In the genomic region with DNA sequence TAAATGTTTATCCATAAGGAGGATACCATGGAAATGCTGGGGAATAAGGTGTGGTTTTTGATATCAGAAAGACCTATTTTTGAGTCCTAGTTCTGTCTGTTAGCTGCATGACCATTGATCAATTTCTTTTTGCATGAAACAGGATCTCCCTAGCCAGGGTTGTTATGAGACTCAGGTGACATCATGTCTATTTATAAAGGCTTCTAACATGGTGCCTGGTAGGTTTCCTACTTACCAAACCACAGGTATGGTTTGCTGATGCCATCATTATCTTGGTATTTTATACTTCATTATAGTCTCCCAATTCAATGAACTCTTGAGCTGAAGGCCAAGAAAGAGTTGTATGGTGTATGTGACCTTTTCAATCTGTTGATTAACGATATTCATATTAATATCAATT, we compare ENCODE assay signal across 25 cellular contexts.
"Had no signal": no experiment of that assay in that cellular context is flagged by ENCODE, and none has a peak within 500 bp of the region (broad histone marks: within the 10 kb centered on the region; RNA-seq: fewer than 3 reads in every experiment).

No MANE protein-coding gene starts in this region.

- H3K4me3 ChIP-seq: esophagus muscularis mucosa, gastrocnemius medialis, heart right ventricle, left ventricle myocardium inferior, lower lobe of right lung, prostate gland, right lobe of liver, skin epidermis, testis, transverse colon had no signal

- H3K79me2 ChIP-seq: parathyroid adenoma had no signal

- H3K36me3 ChIP-seq: esophagus muscularis mucosa, gastrocnemius medialis, heart right ventricle, left ventricle myocardium inferior, lower lobe of right lung, prostate gland, right lobe of liver, transverse colon had no signal

- H2AFZ ChIP-seq: parathyroid adenoma had no signal

- H3K9me3 Mint-ChIP-seq: memory B cell; mesothelial cell of epicardium; natural killer cell treated with Interleukin-12 subunit alpha and Interleukin-12 subunit beta and Interleukin-15 and Interleukin-18, amount 100 ng/mL, for 72 hours; stimulated activated naive B cell treated with anti-CD40 and anti-IgM and Interleukin-4, amounts not matched to agents 10 μg/mL and 1 μg/mL and 100 μg/mL, for 72 hours; stimulated activated naive CD8-positive, alpha-beta T cell treated with anti-CD3 and anti-CD28 coated beads, Interleukin-15, amount 100 ng/mL, for 72 hours had no signal

- ATAC-seq: gastrocnemius medialis; heart right ventricle; left cardiac atrium; lower lobe of right lung; natural killer cell treated with Interleukin-12 subunit alpha and Interleukin-12 subunit beta and Interleukin-15 and Interleukin-18, amount 100 ng/mL, for 72 hours; right lobe of liver; stimulated activated naive B cell treated with anti-CD40 and anti-IgM and Interleukin-4, amounts not matched to agents 10 μg/mL and 1 μg/mL and 100 μg/mL, for 72 hours; stimulated activated naive CD8-positive, alpha-beta T cell treated with anti-CD3 and anti-CD28 coated beads, Interleukin-15, amount 100 ng/mL, for 72 hours had no signal

- H3K27ac Mint-ChIP-seq: memory B cell; mesothelial cell of epicardium; natural killer cell treated with Interleukin-12 subunit alpha and Interleukin-12 subunit beta and Interleukin-15 and Interleukin-18, amount 100 ng/mL, for 72 hours; stimulated activated naive B cell treated with anti-CD40 and anti-IgM and Interleukin-4, amounts not matched to agents 10 μg/mL and 1 μg/mL and 100 μg/mL, for 72 hours; stimulated activated naive CD8-positive, alpha-beta T cell treated with anti-CD3 and anti-CD28 coated beads, Interleukin-15, amount 100 ng/mL, for 72 hours had no signal

- H3K4me1 Mint-ChIP-seq: memory B cell; stimulated activated naive B cell treated with anti-CD40 and anti-IgM and Interleukin-4, amounts not matched to agents 10 μg/mL and 1 μg/mL and 100 μg/mL, for 72 hours; stimulated activated naive CD8-positive, alpha-beta T cell treated with anti-CD3 and anti-CD28 coated beads, Interleukin-15, amount 100 ng/mL, for 72 hours had no signal

- H3K27me3 Mint-ChIP-seq: memory B cell; stimulated activated naive B cell treated with anti-CD40 and anti-IgM and Interleukin-4, amounts not matched to agents 10 μg/mL and 1 μg/mL and 100 μg/mL, for 72 hours had no signal

- DNase-seq: cortex of kidney; effector memory CD4-positive, alpha-beta T cell; gastrocnemius medialis; heart right ventricle; hypothalamus; islet precursor cell; left cardiac atrium; left ventricle myocardium inferior; lower lobe of right lung; retina; right lobe of liver; stimulated activated CD4-positive, alpha-beta T cell treated with anti-CD3 and anti-CD28 coated beads, Interleukin-2, amount 100 ng/mL, for 24 hours; stimulated activated CD4-positive, alpha-beta T cell treated with anti-CD3 and anti-CD28 coated beads, Interleukin-4, amount 100 ng/mL, for 4 hours; stimulated activated naive B cell treated with anti-CD40 and anti-IgM and Interleukin-4, amounts not matched to agents 10 μg/mL and 1 μg/mL and 100 μg/mL, for 72 hours; stimulated activated naive CD8-positive, alpha-beta T cell treated with anti-CD3 and anti-CD28 coated beads, Interleukin-15, amount 100 ng/mL, for 72 hours; testis; transverse colon had no signal

- H3K4me1 ChIP-seq: esophagus muscularis mucosa, gastrocnemius medialis, heart right ventricle, left ventricle myocardium inferior, lower lobe of right lung, parathyroid adenoma, prostate gland, right lobe of liver, testis, transverse colon had no signal

- H3K36me3 Mint-ChIP-seq: memory B cell; mesothelial cell of epicardium; natural killer cell treated with Interleukin-12 subunit alpha and Interleukin-12 subunit beta and Interleukin-15 and Interleukin-18, amount 100 ng/mL, for 72 hours; stimulated activated naive B cell treated with anti-CD40 and anti-IgM and Interleukin-4, amounts not matched to agents 10 μg/mL and 1 μg/mL and 100 μg/mL, for 72 hours had no signal

- H3K27ac ChIP-seq: esophagus muscularis mucosa, gastrocnemius medialis, heart right ventricle, left ventricle myocardium inferior, lower lobe of right lung, parathyroid adenoma, prostate gland, right lobe of liver, skin epidermis, testis, transverse colon had no signal

- FAIRE-seq: endometrium had no signal

- H3K27me3 ChIP-seq: esophagus muscularis mucosa, gastrocnemius medialis, right lobe of liver, testis, transverse colon had no signal

- H3K4me3 Mint-ChIP-seq: memory B cell; mesothelial cell of epicardium; natural killer cell treated with Interleukin-12 subunit alpha and Interleukin-12 subunit beta and Interleukin-15 and Interleukin-18, amount 100 ng/mL, for 72 hours; stimulated activated naive B cell treated with anti-CD40 and anti-IgM and Interleukin-4, amounts not matched to agents 10 μg/mL and 1 μg/mL and 100 μg/mL, for 72 hours; stimulated activated naive CD8-positive, alpha-beta T cell treated with anti-CD3 and anti-CD28 coated beads, Interleukin-15, amount 100 ng/mL, for 72 hours had no signal

- H3K9ac ChIP-seq: parathyroid adenoma had no signal

- H3K9me3 ChIP-seq: esophagus muscularis mucosa, gastrocnemius medialis, heart right ventricle, left ventricle myocardium inferior, lower lobe of right lung, prostate gland, right lobe of liver, testis, transverse colon had no signal
